In genomic region chr17:80881321-80881720, GRCh38 we compare ENCODE assay signal across 33 cellular contexts.
A peak's percentile ranks its signal among the peaks of the same experiment; 100 is the strongest.
DNase-seq lines count a peak whose midpoint lies in the region; ATAC-seq, FAIRE-seq and TF ChIP-seq lines count a peak whose summit lies in the region.
"Had no signal": no experiment of that assay in that cellular context is flagged by ENCODE, and none has a peak within 500 bp of the region (broad histone marks: within the 10 kb centered on the region; RNA-seq: fewer than 3 reads in every experiment).

No MANE protein-coding gene starts in this region.

- H3K4me1 ChIP-seq in heart right ventricle (peaks cover 0 to 16% (median 0%) of the 10 kb centered on the region in 9 donors), HepG2 (ENCODE audit: insufficient read depth, low read length) (no peaks in the 10 kb centered on the region)
- H3K4me1 ChIP-seq: pancreas, thyroid gland, vagina had no signal

- CTCF ChIA-PET in RWPE1 (lab: Yijun Ruan, JAX), result interaction anchor here (1.1 kb wide), 1 partner anchor 18 kb away, joined by 3 read pairs; no protein-coding TSS in a partner anchor
- CTCF ChIA-PET in HepG2 (lab: Yijun Ruan, JAX; ENCODE audit: low intra/inter-chr PET ratio, low total read pairs), result no interaction called here

- TF ChIP-seq CTCF in heart right ventricle (IDR thresholded peaks at IDR 0.05), result no peak
- TF ChIP-seq CTCF in RWPE1 (conservative IDR thresholded peaks at IDR 0.05; ENCODE audit: low read depth), result no peak
- TF ChIP-seq CTCF in HepG2 (CRISPR knock-in tag; IDR thresholded peaks at IDR 0.05), result no peak
- TF ChIP-seq CTCF in glutamatergic neuron (IDR thresholded peaks at IDR 0.05; ENCODE audit: partially characterized antibody, unreplicated experiment), result no peak

- H3K27me3 ChIP-seq in heart right ventricle (no peaks in the 10 kb centered on the region), HepG2 (ENCODE audit: control insufficient read depth in 1 of 2, insufficient read depth in 2 of 2, low read length in 2 of 2) (no peaks in the 10 kb centered on the region)
- H3K27me3 ChIP-seq: brain microvascular endothelial cell, pancreas, thyroid gland, vagina had no signal

- H3K27ac Mint-ChIP-seq in glutamatergic neuron (ENCODE audit: unreplicated experiment), result no peak overlapping the region
- H3K27ac Mint-ChIP-seq: activated T-helper 1 cell treated with anti-CD3 and anti-CD28 coated beads, Interleukin-12 subunit alpha, Interleukin-12 subunit beta, Interleukin-2, Interleukin-4 antibody, amounts not matched to agents 30 ng/mL and 10 ng/mL and 1 ng/mL, durations not matched to agents 14 hours and 24 hours and 36 hours; memory B cell had no signal

- H3K4me3 Mint-ChIP-seq in glutamatergic neuron (ENCODE audit: unreplicated experiment), result no peak overlapping the region
- H3K4me3 Mint-ChIP-seq: activated naive CD4-positive, alpha-beta T cell treated with anti-CD3 and anti-CD28 coated beads, Interleukin-2, amount 50 U/mL, for 24 hours; activated T-helper 1 cell treated with anti-CD3 and anti-CD28 coated beads, Interleukin-12 subunit alpha, Interleukin-12 subunit beta, Interleukin-2, Interleukin-4 antibody, amounts not matched to agents 30 ng/mL and 10 ng/mL and 1 ng/mL, durations not matched to agents 14 hours and 24 hours and 36 hours; memory B cell; neural crest cell; T-helper 1 cell treated with Interleukin-12 subunit alpha and Interleukin-12 subunit beta and Interleukin-4 antibody, amounts not matched to agents 30 μg/mL and 1 μg/mL, for 36 hours had no signal

- H2AFZ ChIP-seq in HepG2 (ENCODE audit: low read length), result no peak overlapping the region

- TF ChIP-seq EP300 in HepG2 (IDR thresholded peaks at IDR 0.05; ENCODE audit: low read depth in 2 of 2, low read length in 2 of 2) (no peak), HepG2 (CRISPR knock-in tag; IDR thresholded peaks at IDR 0.05; ENCODE audit: borderline replicate concordance) (no peak)

- H3K27me3 Mint-ChIP-seq in glutamatergic neuron (ENCODE audit: unreplicated experiment), result no peaks in the 10 kb centered on the region
- H3K27me3 Mint-ChIP-seq: activated naive CD4-positive, alpha-beta T cell treated with anti-CD3 and anti-CD28 coated beads, Interleukin-2, amount 50 U/mL, for 24 hours; memory B cell had no signal

- no peak for TF ChIP-seq POLR2A in HepG2 (IDR thresholded peaks at IDR 0.05; ENCODE audit: insufficient read depth in 1 of 2, low read depth in 2 of 2, low read length in 2 of 2)

- no peaks in the 10 kb centered on the region for H3K36me3 Mint-ChIP-seq in glutamatergic neuron (ENCODE audit: unreplicated experiment)

- intact Hi-C loops in left ventricle myocardium superior (cut with micrococcal nuclease) (no loop called here), heart right ventricle (cut with DNase I) (no loop called here), HepG2 (cut with micrococcal nuclease; ENCODE audit: unreplicated experiment) (no loop called here)

- no peak for ATAC-seq in left ventricle myocardium superior
- no peak for ATAC-seq in heart right ventricle
- no peak for ATAC-seq in HepG2
- ATAC-seq: left cardiac atrium, pancreas had no signal

- FAIRE-seq in HepG2 (lab: Jason Lieb, UNC), result no peak
- FAIRE-seq: endothelial cell of umbilical vein, frontal cortex, GM12892, pancreas had no signal

- H3K27ac ChIP-seq in heart right ventricle (no peak overlapping the region), RWPE1 (peak overlapping the region; percentile 31), HepG2 (ENCODE audit: extremely low read length, insufficient read depth, low read length) (no peak overlapping the region)
- H3K27ac ChIP-seq: brain microvascular endothelial cell, pancreas, thyroid gland, vagina had no signal

- no peaks in the 10 kb centered on the region for H3K79me2 ChIP-seq in HepG2 (ENCODE audit: insufficient read depth, low read length)

- H3K36me3 ChIP-seq in heart right ventricle, result peaks cover 0 to 66% (median 14%) of the 10 kb centered on the region in 9 donors
- peaks cover 39 to 62% of the 10 kb centered on the region in 2 experiments for H3K36me3 ChIP-seq in HepG2 (replicated peaks in 1 of 2; ENCODE audit: control insufficient read depth in 1 of 2, insufficient read depth in 2 of 2, low read length in 2 of 2)

- H3K9ac ChIP-seq in HepG2 (ENCODE audit: insufficient read depth, low read depth, low read length), result no peak overlapping the region
- H3K9ac ChIP-seq: SK-N-SH had no signal

- peak; percentile 16 for DNase-seq in left ventricle myocardium superior
- no peak for DNase-seq in heart right ventricle
- no peak for DNase-seq in RWPE1 (ENCODE audit: low spot score)
- DNase-seq in HepG2 (ENCODE audit: low spot score), result no peak
- DNase-seq in stimulated activated naive CD4-positive, alpha-beta T cell (lab: John Stamatoyannopoulos, UW), result no peak
- no peak for DNase-seq in SHP77 treated with DMSO at 0.1 percent for 48 hours (lab: John Stamatoyannopoulos, UW)
- DNase-seq in glutamatergic neuron, result no peak
- DNase-seq in SKM-1 (lab: John Stamatoyannopoulos, UW; ENCODE audit: unreplicated experiment), result no peak
- DNase-seq: activated CD4-positive, alpha-beta T cell treated with anti-CD3 and anti-CD28 coated beads, Interleukin-2, amount 50 U/mL, for 48 hours; activated CD8-positive, alpha-beta memory T cell treated with anti-CD3 and anti-CD28 coated beads, Interleukin-2, amount 50 U/mL, for 4 hours; amniotic stem cell; brain microvascular endothelial cell; COR-L47; DMS53; H7; NCI-H146; NCI-H2107; NCI-H345; retina; SK-N-SH; stimulated activated CD4-positive, alpha-beta T cell treated with anti-CD3 and anti-CD28 coated beads, Interleukin-2, amount 100 ng/mL, for 48 hours; thyroid gland had no signal

- no peaks in the 10 kb centered on the region for H4K20me1 ChIP-seq in HepG2 (ENCODE audit: insufficient read depth, low read length)

- H3K4me3 ChIP-seq in heart right ventricle (no peak overlapping the region), HepG2 (replicated peaks in 1 of 3; ENCODE audit: insufficient read depth in 1 of 3, low read depth in 2 of 3, low read length in 3 of 3) (no peak overlapping the region)
- H3K4me3 ChIP-seq: pancreas, thyroid gland, vagina had no signal

- in situ Hi-C loops in HepG2 (cut with HindIII; ENCODE audit: extremely low pct_ligation_motif_present, low pct_unique_long_range_greater_than_20kb), result no loop called here

- H3K9me3 ChIP-seq in heart right ventricle (no peaks in the 10 kb centered on the region), HepG2 (ENCODE audit: low read length) (no peaks in the 10 kb centered on the region)
- H3K9me3 ChIP-seq: pancreas, SK-N-SH, thyroid gland, vagina had no signal

- TF ChIP-seq RAD21 in HepG2 (CRISPR knock-in tag; IDR thresholded peaks at IDR 0.05), result no peak

- no peak overlapping the region for H3K4me2 ChIP-seq in HepG2 (ENCODE audit: low read depth, low read length)
- H3K4me2 ChIP-seq: SK-N-SH had no signal

- no TSS peak for BruUV-seq in HepG2 (replicated peaks; lab: Mats Ljungman, UMichigan)

- POLR2A ChIA-PET in RWPE1 (lab: Yijun Ruan, JAX; ENCODE audit: low non-redundant PET), result no interaction called here
- POLR2A ChIA-PET in HepG2 (lab: Yijun Ruan, JAX), result no interaction called here

- H3K4me1 Mint-ChIP-seq in glutamatergic neuron (ENCODE audit: low read depth, unreplicated experiment), result peaks cover 2% of the 10 kb centered on the region

- 93 to 96% methylated on average over 13 of the region's 13 CpGs for WGBS in heart right ventricle, 2 donors
- 97% methylated on average over 13 of the region's 13 CpGs for WGBS in HepG2 (ENCODE audit: low lambda C conversion rate)

- peaks cover 4% of the 10 kb centered on the region for H3K9me3 Mint-ChIP-seq in glutamatergic neuron (ENCODE audit: unreplicated experiment)
- H3K9me3 Mint-ChIP-seq: activated naive CD4-positive, alpha-beta T cell treated with anti-CD3 and anti-CD28 coated beads, Interleukin-2, amount 50 U/mL, for 24 hours; activated T-helper 1 cell treated with anti-CD3 and anti-CD28 coated beads, Interleukin-12 subunit alpha, Interleukin-12 subunit beta, Interleukin-2, Interleukin-4 antibody, amounts not matched to agents 30 ng/mL and 10 ng/mL and 1 ng/mL, durations not matched to agents 14 hours and 24 hours and 36 hours; memory B cell; neural crest cell; T-helper 1 cell treated with Interleukin-12 subunit alpha and Interleukin-12 subunit beta and Interleukin-4 antibody, amounts not matched to agents 30 μg/mL and 1 μg/mL, for 36 hours had no signal

TF ChIP-seq in HepG2, 621 proteins besides CTCF, POLR2A, EP300 and RAD21:
- TF ChIP-seq ZNF687 (CRISPR knock-in tag; IDR thresholded peaks at IDR 0.05), result 0 out of 2 replicates have a peak, but pooled peaks have one; percentile 10
- no peak for TF ChIP-seq ZNF7 (CRISPR knock-in tag; IDR thresholded peaks at IDR 0.05)
- no peak for TF ChIP-seq ADNP (CRISPR knock-in tag; IDR thresholded peaks at IDR 0.05)
- no peak for TF ChIP-seq ZNF83 (CRISPR knock-in tag; IDR thresholded peaks at IDR 0.05; ENCODE audit: borderline replicate concordance)
